In genomic region chr12:66803972-66804371, GRCh38 we compare ENCODE assay signal across 12 cellular contexts.
A peak's percentile ranks its signal among the peaks of the same experiment; 100 is the strongest.
DNase-seq lines count a peak whose midpoint lies in the region; ATAC-seq and TF ChIP-seq lines count a peak whose summit lies in the region.
"Had no signal": no experiment of that assay in that cellular context is flagged by ENCODE, and none has a peak within 500 bp of the region (broad histone marks: within the 10 kb centered on the region; RNA-seq: fewer than 3 reads in every experiment).

No MANE protein-coding gene starts in this region.

- H3K27me3 Mint-ChIP-seq in Caco-2 (ENCODE audit: insufficient read depth, unreplicated experiment) = peaks cover 7% of the 10 kb centered on the region

- intact Hi-C loops in Caco-2 (cut with micrococcal nuclease; ENCODE audit: unreplicated experiment) = no loop called here

- H3K9ac ChIP-seq in HUES48 (ENCODE audit: low read depth, low read length) = no peak overlapping the region

- ATAC-seq in HG03196 (IDR thresholded peaks at IDR 0.05; ENCODE audit: unreplicated experiment) = no peak
- ATAC-seq: T-helper 17 cell had no signal

- no TSS peak for BruUV-seq in Caco-2 (replicated peaks; lab: Mats Ljungman, UMichigan)

- no peaks in the 10 kb centered on the region for H3K27me3 ChIP-seq in HUES48 (ENCODE audit: control insufficient read depth, insufficient read depth, low read length)
- no peaks in the 10 kb centered on the region for H3K27me3 ChIP-seq in neuron (ENCODE audit: insufficient read depth, low read length)
- H3K27me3 ChIP-seq in Caco-2 (replicated peaks; ENCODE audit: control insufficient read depth, insufficient read depth, low read length) = no peaks in the 10 kb centered on the region

- H3K4me3 ChIP-seq in HUES48 (ENCODE audit: low read depth, low read length) (peak overlapping the region; percentile 4), neuron (ENCODE audit: low read length) (peak overlapping the region; percentile 54), Caco-2 (ENCODE audit: low read depth, low read length) (no peak overlapping the region)

- no peaks in the 10 kb centered on the region for H3K36me3 ChIP-seq in HUES48 (ENCODE audit: control insufficient read depth, insufficient read depth, low read length)
- no peaks in the 10 kb centered on the region for H3K36me3 ChIP-seq in neuron (ENCODE audit: insufficient read depth, low read length)
- H3K36me3 ChIP-seq in Caco-2 (ENCODE audit: control insufficient read depth, insufficient read depth, low read length) = no peaks in the 10 kb centered on the region

- no peak overlapping the region for H3K27ac Mint-ChIP-seq in Caco-2 (ENCODE audit: unreplicated experiment)
- H3K27ac Mint-ChIP-seq: activated CD4-positive, alpha-beta T cell treated with anti-CD3 and anti-CD28 coated beads, Interleukin-2, amount 10 ng/mL, durations not matched to agents 7 days and 5 days; CD4-positive, alpha-beta memory T cell; T-helper 17 cell had no signal

- DNase-seq in NCI-H510A (lab: John Stamatoyannopoulos, UW) = peak; percentile 27
- DNase-seq in ecto neural progenitor cell (ENCODE audit: low spot score) = peak; percentile 69
- no peak for DNase-seq in Caco-2
- DNase-seq in activated gamma-delta T cell (lab: John Stamatoyannopoulos, UW) = no peak
- DNase-seq in stimulated activated CD4-positive, alpha-beta T cell treated with anti-CD3 and anti-CD28 coated beads, Interleukin-15, amount 100 ng/mL, for 24 hours = no peak
- DNase-seq: activated CD4-positive, alpha-beta T cell treated with anti-CD3 and anti-CD28 coated beads, Interleukin-2, amount 10 ng/mL, durations not matched to agents 7 days and 5 days; CD4-positive, alpha-beta memory T cell; T-helper 17 cell had no signal

- no peaks in the 10 kb centered on the region for H3K9me3 Mint-ChIP-seq in Caco-2 (ENCODE audit: unreplicated experiment)
- H3K9me3 Mint-ChIP-seq: activated CD4-positive, alpha-beta T cell treated with anti-CD3 and anti-CD28 coated beads, Interleukin-2, amount 10 ng/mL, durations not matched to agents 7 days and 5 days had no signal

- H3K27ac ChIP-seq in HUES48 (ENCODE audit: low read depth, low read length) = no peak overlapping the region
- H3K27ac ChIP-seq: epithelial cell of prostate had no signal

- H3K4me1 Mint-ChIP-seq in Caco-2 (ENCODE audit: low read depth, unreplicated experiment) = no peaks in the 10 kb centered on the region

- no peak overlapping the region for H3K4me3 Mint-ChIP-seq in Caco-2 (ENCODE audit: unreplicated experiment)
- H3K4me3 Mint-ChIP-seq: activated CD4-positive, alpha-beta T cell treated with anti-CD3 and anti-CD28 coated beads, Interleukin-2, amount 10 ng/mL, durations not matched to agents 7 days and 5 days; CD4-positive, alpha-beta memory T cell; T-helper 17 cell had no signal

- no peaks in the 10 kb centered on the region for H3K36me3 Mint-ChIP-seq in Caco-2 (ENCODE audit: insufficient read depth, unreplicated experiment)
- H3K36me3 Mint-ChIP-seq: CD4-positive, alpha-beta memory T cell had no signal

- peak overlapping the region; percentile 52 for H2AFZ ChIP-seq in neuron (ENCODE audit: low read depth, low read length)

- H3K4me1 ChIP-seq in HUES48 (ENCODE audit: control insufficient read depth, insufficient read depth, low read length) (peaks cover 43% of the 10 kb centered on the region), neuron (ENCODE audit: insufficient read depth, low read length) (peaks cover 6% of the 10 kb centered on the region), Caco-2 (no peaks in the 10 kb centered on the region)

- POLR2A ChIA-PET in Caco-2 (lab: Charles Lee) = no interaction called here

- CTCF ChIA-PET in Caco-2 (lab: Charles Lee) = no interaction called here

- H3K9me3 ChIP-seq in HUES48 (ENCODE audit: control insufficient read depth, insufficient read depth, low read length) = no peaks in the 10 kb centered on the region
- no peaks in the 10 kb centered on the region for H3K9me3 ChIP-seq in neuron (ENCODE audit: low read length)
- no peaks in the 10 kb centered on the region for H3K9me3 ChIP-seq in Caco-2

- no peak for TF ChIP-seq CTCF in Caco-2 (IDR thresholded peaks at IDR 0.05; ENCODE audit: insufficient read depth in 1 of 2, low read depth in 1 of 2, low read length in 1 of 2, severe bottlenecking in 1 of 2, unreplicated experiment in 1 of 2)

Comparison
In these comparisons a context has a peak if more than half of its experiments do, and no peak if none do; other contexts are left out.
1. DNase-seq: peak in NCI-H510A (single experiment) and ecto neural progenitor cell (single experiment); none in Caco-2 (0 of 2), activated gamma-delta T cell (single experiment) and stimulated activated CD4-positive, alpha-beta T cell treated with anti-CD3 and anti-CD28 coated beads, Interleukin-15, amount 100 ng/mL, for 24 hours (single experiment).